8 cellular contexts compared by ENCODE assay signal in the genomic region with DNA sequence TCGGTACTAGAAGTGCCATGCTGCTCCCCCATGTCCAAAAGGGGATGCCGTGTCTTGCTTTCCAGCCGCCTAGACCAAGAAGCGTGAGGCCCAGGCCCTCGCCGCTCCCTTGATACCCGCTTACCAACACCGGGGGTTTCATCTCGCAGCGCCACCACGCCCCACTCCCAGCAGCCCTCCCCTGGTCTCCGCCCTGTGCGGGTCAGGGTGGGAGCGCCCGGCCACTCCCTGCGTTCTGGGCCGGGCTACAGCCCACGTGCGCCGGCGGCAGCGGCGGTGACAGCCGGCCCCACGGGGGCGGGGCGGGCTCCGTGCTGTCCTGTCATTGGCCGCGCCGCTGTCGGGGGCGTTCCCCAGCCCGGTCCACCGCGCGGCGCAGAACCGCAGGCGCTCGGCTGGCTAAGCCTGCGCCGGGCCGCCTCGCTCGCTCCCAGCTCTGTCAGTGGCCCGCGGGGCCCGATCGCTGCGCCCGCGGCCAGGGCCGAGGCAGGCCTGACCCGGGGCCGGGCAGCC. TPM values are rescaled to one million over a fixed set of nuclear protein-coding genes. Genes with fewer than 3 reads are reported as not detected.
DNase-seq lines count a peak whose midpoint lies in the region; ATAC-seq and TF ChIP-seq lines count a peak whose summit lies in the region.

A gene with protein sequence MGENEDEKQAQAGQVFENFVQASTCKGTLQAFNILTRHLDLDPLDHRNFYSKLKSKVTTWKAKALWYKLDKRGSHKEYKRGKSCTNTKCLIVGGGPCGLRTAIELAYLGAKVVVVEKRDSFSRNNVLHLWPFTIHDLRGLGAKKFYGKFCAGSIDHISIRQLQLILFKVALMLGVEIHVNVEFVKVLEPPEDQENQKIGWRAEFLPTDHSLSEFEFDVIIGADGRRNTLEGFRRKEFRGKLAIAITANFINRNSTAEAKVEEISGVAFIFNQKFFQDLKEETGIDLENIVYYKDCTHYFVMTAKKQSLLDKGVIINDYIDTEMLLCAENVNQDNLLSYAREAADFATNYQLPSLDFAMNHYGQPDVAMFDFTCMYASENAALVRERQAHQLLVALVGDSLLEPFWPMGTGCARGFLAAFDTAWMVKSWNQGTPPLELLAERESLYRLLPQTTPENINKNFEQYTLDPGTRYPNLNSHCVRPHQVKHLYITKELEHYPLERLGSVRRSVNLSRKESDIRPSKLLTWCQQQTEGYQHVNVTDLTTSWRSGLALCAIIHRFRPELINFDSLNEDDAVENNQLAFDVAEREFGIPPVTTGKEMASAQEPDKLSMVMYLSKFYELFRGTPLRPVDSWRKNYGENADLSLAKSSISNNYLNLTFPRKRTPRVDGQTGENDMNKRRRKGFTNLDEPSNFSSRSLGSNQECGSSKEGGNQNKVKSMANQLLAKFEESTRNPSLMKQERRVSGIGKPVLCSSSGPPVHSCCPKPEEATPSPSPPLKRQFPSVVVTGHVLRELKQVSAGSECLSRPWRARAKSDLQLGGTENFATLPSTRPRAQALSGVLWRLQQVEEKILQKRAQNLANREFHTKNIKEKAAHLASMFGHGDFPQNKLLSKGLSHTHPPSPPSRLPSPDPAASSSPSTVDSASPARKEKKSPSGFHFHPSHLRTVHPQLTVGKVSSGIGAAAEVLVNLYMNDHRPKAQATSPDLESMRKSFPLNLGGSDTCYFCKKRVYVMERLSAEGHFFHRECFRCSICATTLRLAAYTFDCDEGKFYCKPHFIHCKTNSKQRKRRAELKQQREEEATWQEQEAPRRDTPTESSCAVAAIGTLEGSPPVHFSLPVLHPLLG (plus strand): TSS at position 390 of the 513 bp plus-strand sequence. CDS start 51,566 bp downstream, outside the sequence.

- TF ChIP-seq CTCF in lower lobe of right lung (IDR thresholded peaks at IDR 0.05): no peak

- H3K4me1 ChIP-seq in BLaER1 treated with 17β-estradiol and CSF1 and Interleukin-3, amounts not matched to agents 10 nM and 100 nM: peaks cover 36 to 54% (median 39%) of the 10 kb centered on the region in 10 experiments
- H3K4me1 ChIP-seq in lower lobe of right lung: peaks cover 33% of the 10 kb centered on the region

- peak within 1 kb of the TSS in 6 of 11 experiments; percentile 14 to 52 (median 34); a peak in 9 of 22 replicates for H3K27ac ChIP-seq in BLaER1 treated with 17β-estradiol and CSF1 and Interleukin-3, amounts not matched to agents 10 nM and 100 nM
- peak within 1 kb of the TSS; percentile 93 for H3K27ac ChIP-seq in lower lobe of right lung

- ATAC-seq in GM19397 (IDR thresholded peaks at IDR 0.05; ENCODE audit: unreplicated experiment) (peak; percentile 99), HG03558 (IDR thresholded peaks at IDR 0.05; ENCODE audit: extremely low read depth, unreplicated experiment) (peak; percentile 95), lower lobe of right lung (peak; percentile 97)
- peak; percentile 97 for ATAC-seq in activated CD8-positive, alpha-beta T cell treated with anti-CD3 and anti-CD28 coated beads, Interleukin-2, amount 10 ng/mL, durations not matched to agents 7 days and 5 days

- H3K9me3 ChIP-seq in BLaER1 treated with 17β-estradiol and CSF1 and Interleukin-3, amounts not matched to agents 10 nM and 100 nM (replicated peaks in 1 of 11): no peaks in the 10 kb centered on the region
- H3K9me3 ChIP-seq in lower lobe of right lung: no peaks in the 10 kb centered on the region

- DNase-seq in NCI-H774 (lab: John Stamatoyannopoulos, UW) (peak; percentile 84), ecto neural progenitor cell (ENCODE audit: low spot score) (peak; percentile 90), lower lobe of right lung (peak; percentile 93)
- peak; percentile 88 for DNase-seq in activated CD8-positive, alpha-beta T cell treated with anti-CD3 and anti-CD28 coated beads, Interleukin-2, amount 10 ng/mL, durations not matched to agents 7 days and 5 days
- DNase-seq in stimulated activated CD4-positive, alpha-beta T cell treated with anti-CD3 and anti-CD28 coated beads, TNF-alpha, amount 100 ng/mL, for 1 hour (ENCODE audit: low read depth in 3 of 3, low spot score in 1 of 3): peak; percentile 36 to 78 (median 56)

- peak within 1 kb of the TSS; percentile 80 for H3K4me3 Mint-ChIP-seq in activated CD8-positive, alpha-beta T cell treated with anti-CD3 and anti-CD28 coated beads, Interleukin-2, amount 10 ng/mL, durations not matched to agents 7 days and 5 days

- peak within 1 kb of the TSS; percentile 76 to 99 (median 92) for H3K4me2 ChIP-seq in BLaER1 treated with 17β-estradiol and CSF1 and Interleukin-3, amounts not matched to agents 10 nM and 100 nM

- H3K27me3 ChIP-seq in BLaER1 treated with 17β-estradiol and CSF1 and Interleukin-3, amounts not matched to agents 10 nM and 100 nM: peaks cover 5 to 10% (median 7%) of the 10 kb centered on the region in 11 experiments; a peak in 11 of 22 replicates
- H3K27me3 ChIP-seq in lower lobe of right lung (ENCODE audit: low read depth): no peaks in the 10 kb centered on the region

- intact Hi-C loops in lower lobe of right lung (cut with DNase I): no loop called here

- CTCF ChIA-PET in activated CD8-positive, alpha-beta T cell treated with anti-CD3 and anti-CD28 coated beads, Interleukin-2, amount 10 ng/mL, durations not matched to agents 7 days and 5 days (lab: Charles Lee): interaction anchor here (1.0 to 3.4 kb wide), 8 partner anchors 11 to 126 kb away, joined by 3 to 17 read pairs (median 8); no protein-coding TSS in a partner anchor

- H3K4me3 ChIP-seq in BLaER1 treated with 17β-estradiol and CSF1 and Interleukin-3, amounts not matched to agents 10 nM and 100 nM: peak within 1 kb of the TSS; percentile 27 to 68 (median 57)
- peak within 1 kb of the TSS; percentile 92 for H3K4me3 ChIP-seq in lower lobe of right lung

- peaks cover 0 to 7% (median 0%) of the 10 kb centered on the region in 11 experiments; a peak in 2 of 22 replicates for H4K20me1 ChIP-seq in BLaER1 treated with 17β-estradiol and CSF1 and Interleukin-3, amounts not matched to agents 10 nM and 100 nM

- peaks cover 47% of the 10 kb centered on the region for H3K4me1 Mint-ChIP-seq in activated CD8-positive, alpha-beta T cell treated with anti-CD3 and anti-CD28 coated beads, Interleukin-2, amount 10 ng/mL, durations not matched to agents 7 days and 5 days (ENCODE audit: low read depth)

- H3K36me3 Mint-ChIP-seq in activated CD8-positive, alpha-beta T cell treated with anti-CD3 and anti-CD28 coated beads, Interleukin-2, amount 10 ng/mL, durations not matched to agents 7 days and 5 days (ENCODE audit: low read depth): no peaks in the 10 kb centered on the region

- peak within 1 kb of the TSS; percentile 27 to 83 (median 66) for H3K9ac ChIP-seq in BLaER1 treated with 17β-estradiol and CSF1 and Interleukin-3, amounts not matched to agents 10 nM and 100 nM

- POLR2A ChIA-PET in activated CD8-positive, alpha-beta T cell treated with anti-CD3 and anti-CD28 coated beads, Interleukin-2, amount 10 ng/mL, durations not matched to agents 7 days and 5 days (lab: Charles Lee): interaction anchor here (1.0 to 4.4 kb wide), 10 partner anchors 10 to 126 kb away, joined by 3 to 25 read pairs (median 6); no protein-coding TSS in a partner anchor

- no peaks in the 10 kb centered on the region for H3K27me3 Mint-ChIP-seq in activated CD8-positive, alpha-beta T cell treated with anti-CD3 and anti-CD28 coated beads, Interleukin-2, amount 10 ng/mL, durations not matched to agents 7 days and 5 days (ENCODE audit: low read depth)

- peak within 1 kb of the TSS; percentile 89 for H3K27ac Mint-ChIP-seq in activated CD8-positive, alpha-beta T cell treated with anti-CD3 and anti-CD28 coated beads, Interleukin-2, amount 10 ng/mL, durations not matched to agents 7 days and 5 days

- no peaks in the 10 kb centered on the region for H3K36me3 ChIP-seq in BLaER1 treated with 17β-estradiol and CSF1 and Interleukin-3, amounts not matched to agents 10 nM and 100 nM
- H3K36me3 ChIP-seq in lower lobe of right lung: no peaks in the 10 kb centered on the region

- no peaks in the 10 kb centered on the region for H3K9me3 Mint-ChIP-seq in activated CD8-positive, alpha-beta T cell treated with anti-CD3 and anti-CD28 coated beads, Interleukin-2, amount 10 ng/mL, durations not matched to agents 7 days and 5 days (ENCODE audit: insufficient read depth)

RNA-seq across cellular contexts. Expression of the gene that starts here (rescaled TPM):
- total RNA-seq in activated CD8-positive, alpha-beta T cell treated with anti-CD3 and anti-CD28 coated beads, Interleukin-2, amount 10 ng/mL, durations not matched to agents 7 days and 5 days: 10 to 100 TPM; 34.9 to 37.5 TPM
- total RNA-seq in lower lobe of right lung: 127 TPM

Comparison
In these comparisons a context has a peak if more than half of its experiments do, and no peak if none do; other contexts are left out.
1. Peak in every context shown above with its lines: DNase-seq, ATAC-seq, H3K4me3 ChIP-seq and H3K27ac ChIP-seq.